Comparison of ENCODE assay signal across 7 cellular contexts in genomic region chr22:44351685-44352377, GRCh38. TPM values are rescaled to one million over a fixed set of nuclear protein-coding genes. Genes with fewer than 3 reads are reported as not detected.
A peak's percentile ranks its signal among the peaks of the same experiment; 100 is the strongest.
DNase-seq lines count a peak whose midpoint lies in the region; ATAC-seq and TF ChIP-seq lines count a peak whose summit lies in the region.

No MANE protein-coding gene starts in this region.

- H3K4me1 Mint-ChIP-seq in central memory CD8-positive, alpha-beta T cell = peaks cover 10% of the 10 kb centered on the region

- TF ChIP-seq CTCF in ovary (IDR thresholded peaks at IDR 0.05) = no peak

- intact Hi-C loops in ovary (cut with DNase I) = no loop called here

- TF ChIP-seq POLR2A in ovary (IDR thresholded peaks at IDR 0.05) = no peak

- peak; percentile 72 for DNase-seq in GM04503 (ENCODE audit: low read depth)
- DNase-seq in NCI-H524 treated with DMSO at 0.1 percent for 48 hours (lab: John Stamatoyannopoulos, UW) = peak; percentile 62
- no peak for DNase-seq in central memory CD8-positive, alpha-beta T cell (ENCODE audit: low spot score in 2 of 2)
- DNase-seq in ovary = peak; percentile 76 to 85 (median 79)

- H3K27me3 Mint-ChIP-seq in central memory CD8-positive, alpha-beta T cell = peaks cover 72% of the 10 kb centered on the region

- WGBS in ovary, 3 donors = 11 to 18% (median 13%) methylated on average over 11 of the region's 11 CpGs

- no peaks in the 10 kb centered on the region for H3K36me3 ChIP-seq in ovary

- H3K4me1 ChIP-seq in ovary (ENCODE audit: insufficient read depth) = peaks cover 18% of the 10 kb centered on the region

- H3K9me3 ChIP-seq in ovary = no peaks in the 10 kb centered on the region

- peaks cover 3% of the 10 kb centered on the region for H3K36me3 Mint-ChIP-seq in central memory CD8-positive, alpha-beta T cell (ENCODE audit: insufficient read depth)

- H3K27ac ChIP-seq in ovary = no peak overlapping the region

- H3K9me3 Mint-ChIP-seq in central memory CD8-positive, alpha-beta T cell = no peaks in the 10 kb centered on the region

- no peaks in the 10 kb centered on the region for H3K27me3 ChIP-seq in ovary

- H3K27ac Mint-ChIP-seq in central memory CD8-positive, alpha-beta T cell (ENCODE audit: low read depth) = no peak overlapping the region

- H3K4me3 ChIP-seq in ovary = no peak overlapping the region

- TF ChIP-seq EP300 in ovary (IDR thresholded peaks at IDR 0.05) = no peak

- ATAC-seq in central memory CD8-positive, alpha-beta T cell (replicated peaks; ENCODE audit: extremely low read depth, poor library complexity, severe bottlenecking) = peak; percentile 36
- ATAC-seq in HG03045 (IDR thresholded peaks at IDR 0.05; ENCODE audit: unreplicated experiment) (no peak), HG02610 (IDR thresholded peaks at IDR 0.05; ENCODE audit: unreplicated experiment) (no peak), esophagus mucosa (no peak)

- H3K4me3 Mint-ChIP-seq in central memory CD8-positive, alpha-beta T cell = no peak overlapping the region

RNA-seq across cellular contexts. Expression of gene SHISAL1, which starts 39.1 kb away (rescaled TPM):
- 1 to 10 TPM in 4 of 7 donors, under 1 TPM in 3; 0.35 to 4.5 (median 2.0) TPM for total RNA-seq in ovary
- polyA plus RNA-seq in ovary = 1 to 10 TPM in 1 of 2 donors, under 1 TPM in 1; 0.33 to 4.2 TPM
- total RNA-seq in esophagus mucosa = 0.08 TPM

Comparison
In these comparisons a context has a peak if more than half of its experiments do, and no peak if none do; other contexts are left out.
1. DNase-seq: peak in GM04503 (single experiment), NCI-H524 treated with DMSO at 0.1 percent for 48 hours (single experiment) and ovary (5 of 5); none in central memory CD8-positive, alpha-beta T cell (0 of 2).